In genomic region chr14:61934385-61934784, GRCh38 we compare ENCODE assay signal across 13 cellular contexts.
A peak's percentile ranks its signal among the peaks of the same experiment; 100 is the strongest.
DNase-seq lines count a peak whose midpoint lies in the region; ATAC-seq and TF ChIP-seq lines count a peak whose summit lies in the region.
"Had no signal": no experiment of that assay in that cellular context is flagged by ENCODE, and none has a peak within 500 bp of the region (broad histone marks: within the 10 kb centered on the region; RNA-seq: fewer than 3 reads in every experiment).

No MANE protein-coding gene starts in this region.

- no peaks in the 10 kb centered on the region for H3K4me1 Mint-ChIP-seq in activated T-helper 17 cell treated with anti-CD3 and anti-CD28 coated beads, Interleukin-2, amount 50 U/mL, for 72 hours

- ATAC-seq in activated T-helper 17 cell treated with anti-CD3 and anti-CD28 coated beads, Interleukin-2, amount 50 U/mL, for 72 hours (replicated peaks) = peak; percentile 90
- ATAC-seq in HG03378 (IDR thresholded peaks at IDR 0.05; ENCODE audit: unreplicated experiment) = no peak
- ATAC-seq: right cardiac atrium, WTC11 had no signal

- no peak overlapping the region for H3K4me3 ChIP-seq in foreskin fibroblast (ENCODE audit: low read depth in 1 of 2, low read length in 2 of 2)
- H3K4me3 ChIP-seq: esophagus squamous epithelium, SJCRH30 had no signal

- no peaks in the 10 kb centered on the region for H3K36me3 Mint-ChIP-seq in activated T-helper 17 cell treated with anti-CD3 and anti-CD28 coated beads, Interleukin-2, amount 50 U/mL, for 72 hours (ENCODE audit: low read depth)
- H3K36me3 Mint-ChIP-seq: WTC11 had no signal

- peaks cover 44% of the 10 kb centered on the region for H3K27me3 Mint-ChIP-seq in activated T-helper 17 cell treated with anti-CD3 and anti-CD28 coated beads, Interleukin-2, amount 50 U/mL, for 72 hours

- no peaks in the 10 kb centered on the region for H3K9me3 Mint-ChIP-seq in activated T-helper 17 cell treated with anti-CD3 and anti-CD28 coated beads, Interleukin-2, amount 50 U/mL, for 72 hours

- TF ChIP-seq CTCF in foreskin fibroblast (IDR thresholded peaks at IDR 0.05; ENCODE audit: low read depth, low read length) = no peak

- no peak overlapping the region for H3K4me3 Mint-ChIP-seq in activated T-helper 17 cell treated with anti-CD3 and anti-CD28 coated beads, Interleukin-2, amount 50 U/mL, for 72 hours
- H3K4me3 Mint-ChIP-seq: WTC11 had no signal

- DNase-seq in AG08396 (ENCODE audit: low spot score) (peak; percentile 44), GM04504 (ENCODE audit: low read depth) (peak; percentile 86), foreskin fibroblast (peak; percentile 87 to 94), NCI-H1417 (lab: John Stamatoyannopoulos, UW) (no peak), nucleus accumbens (lab: John Stamatoyannopoulos, UW) (no peak), NCI-H2029 treated with DMSO at 0.1 percent for 48 hours (lab: John Stamatoyannopoulos, UW) (no peak)
- DNase-seq: esophagus squamous epithelium, NCI-H1105 treated with DMSO at 0.1 percent for 48 hours, right cardiac atrium, SJCRH30 had no signal

- H3K27ac Mint-ChIP-seq in activated T-helper 17 cell treated with anti-CD3 and anti-CD28 coated beads, Interleukin-2, amount 50 U/mL, for 72 hours = no peak overlapping the region
- H3K27ac Mint-ChIP-seq: WTC11 had no signal

Comparison
In these comparisons a context has a peak if more than half of its experiments do, and no peak if none do; other contexts are left out.
1. DNase-seq: peak in AG08396 (single experiment), GM04504 (single experiment) and foreskin fibroblast (2 of 2); none in NCI-H1417 (0 of 3), nucleus accumbens (0 of 56) and NCI-H2029 treated with DMSO at 0.1 percent for 48 hours (single experiment).